8 cellular contexts compared by ENCODE assay signal in genomic region chr12:122700038-122700710, GRCh38. TPM values are rescaled to one million over a fixed set of nuclear protein-coding genes. Genes with fewer than 3 reads are reported as not detected.
"Had no signal": no experiment of that assay in that cellular context is flagged by ENCODE, and none has a peak within 500 bp of the region (broad histone marks: within the 10 kb centered on the region; RNA-seq: fewer than 3 reads in every experiment).

No MANE protein-coding gene starts in this region.

RNA-seq across cellular contexts. Expression of gene HCAR2, which starts 3.0 kb away (rescaled TPM):
- total RNA-seq: dermis microvascular lymphatic vessel endothelial cell, endodermal cell, endothelial cell of umbilical vein, esophagus muscularis mucosa, kidney epithelial cell, osteoblast, pulmonary artery endothelial cell, temporal lobe had no signal
- polyA plus RNA-seq: endothelial cell of umbilical vein had no signal

RNA-seq across cellular contexts. Expression of gene HCAR3, which starts 16.4 kb away (rescaled TPM):
- total RNA-seq: dermis microvascular lymphatic vessel endothelial cell, endodermal cell, endothelial cell of umbilical vein, kidney epithelial cell, osteoblast, pulmonary artery endothelial cell had no signal

RNA-seq across cellular contexts. Expression of gene HCAR1, which starts 30.5 kb away (rescaled TPM):
- total RNA-seq: endothelial cell of umbilical vein had no signal
